1 cellular context compared by ENCODE assay signal in the genomic region with DNA sequence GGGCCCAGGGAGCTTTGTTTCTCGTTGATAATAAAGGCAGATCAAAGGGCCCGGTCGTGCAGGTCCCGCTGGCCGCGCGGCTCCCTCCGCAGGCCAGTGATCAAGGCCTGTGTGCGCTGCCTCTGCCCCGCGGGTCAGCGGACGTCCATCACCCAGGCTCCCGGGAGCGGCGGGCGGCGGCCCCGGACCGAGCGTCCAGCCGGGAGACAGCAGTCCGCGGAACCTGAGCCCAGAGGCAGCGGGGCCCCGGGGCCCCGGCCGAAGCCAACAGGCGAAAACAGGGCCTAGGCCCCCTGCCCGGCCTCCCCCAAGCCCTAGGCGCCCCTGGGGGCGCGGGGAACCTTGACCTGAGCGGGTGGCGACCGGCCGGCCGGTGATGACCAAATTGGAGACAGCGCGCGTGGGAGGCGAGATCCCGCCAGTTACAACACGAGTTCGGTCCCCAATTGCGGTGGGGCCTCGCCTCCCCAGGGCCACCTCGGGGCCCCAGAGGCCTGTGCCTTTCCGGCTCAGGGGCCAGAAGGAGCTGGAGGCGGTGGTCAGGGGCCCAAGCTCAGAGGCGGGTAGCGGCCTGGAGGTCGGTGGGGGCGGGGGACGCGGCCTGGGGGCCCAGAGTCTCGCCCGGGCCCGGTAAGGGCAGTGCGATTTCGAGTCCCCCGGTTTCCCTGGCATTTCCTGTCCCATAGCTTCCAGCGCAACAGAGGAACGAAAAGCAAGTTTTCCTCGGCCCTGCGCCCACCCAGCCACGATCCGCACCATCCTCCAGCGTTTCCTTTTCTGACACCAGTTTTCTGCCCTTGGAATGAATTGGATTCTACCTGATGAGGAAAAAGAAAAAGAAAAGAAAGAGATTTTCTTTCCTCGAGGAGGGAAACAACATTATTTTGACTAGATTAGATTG.
TF ChIP-seq lines count a peak whose summit lies in the region.

No MANE protein-coding gene starts in this region.

TF ChIP-seq in H1, 55 proteins besides CTCF, POLR2A, EP300 and RAD21:
- TF ChIP-seq EZH2 (IDR thresholded peaks at IDR 0.05; ENCODE audit: low read depth, low read length, severe bottlenecking) (peak; percentile 88), RNF2 (IDR thresholded peaks at IDR 0.05; ENCODE audit: borderline replicate concordance, low read depth, low read length, missing control alignments, poor library complexity, severe bottlenecking) (peak; percentile 77), PHF8 (conservative IDR thresholded peaks at IDR 0.05; ENCODE audit: low read depth, low read length) (0 out of 2 replicates have a peak, but pooled peaks have one; percentile 17), JUN (IDR thresholded peaks at IDR 0.05; ENCODE audit: low read depth, low read length) (no peak), YY1 (IDR thresholded peaks at IDR 0.05; ENCODE audit: low read depth, low read length) (no peak), RFX5 (IDR thresholded peaks at IDR 0.05; ENCODE audit: borderline replicate concordance, low read depth, low read length) (no peak), SUZ12 (IDR thresholded peaks at IDR 0.05; ENCODE audit: low read length) (peak; percentile 87), KDM4A (IDR thresholded peaks at IDR 0.05; ENCODE audit: low read depth, low read length, severe bottlenecking) (peak; percentile 81)
- TF ChIP-seq, protein P1, sequence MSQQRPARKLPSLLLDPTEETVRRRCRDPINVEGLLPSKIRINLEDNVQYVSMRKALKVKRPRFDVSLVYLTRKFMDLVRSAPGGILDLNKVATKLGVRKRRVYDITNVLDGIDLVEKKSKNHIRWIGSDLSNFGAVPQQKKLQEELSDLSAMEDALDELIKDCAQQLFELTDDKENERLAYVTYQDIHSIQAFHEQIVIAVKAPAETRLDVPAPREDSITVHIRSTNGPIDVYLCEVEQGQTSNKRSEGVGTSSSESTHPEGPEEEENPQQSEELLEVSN (IDR thresholded peaks at IDR 0.05) = no peak
